Comparison of ENCODE assay signal across 8 cellular contexts in genomic region chr1:46735708-46736324, GRCh38. TPM values are rescaled to one million over a fixed set of nuclear protein-coding genes. Genes with fewer than 3 reads are reported as not detected.
A peak's percentile ranks its signal among the peaks of the same experiment; 100 is the strongest.
DNase-seq lines count a peak whose midpoint lies in the region; ATAC-seq, FAIRE-seq and TF ChIP-seq lines count a peak whose summit lies in the region.

No MANE protein-coding gene starts in this region.

- CTCF ChIA-PET in AG04450 (lab: Charles Lee), result interaction anchor here (4.0 kb wide), 1 partner anchor 11 kb away, joined by 15 read pairs; no protein-coding TSS in a partner anchor

- H3K9me3 ChIP-seq in AG04450 (ENCODE audit: control insufficient read depth, insufficient read depth, low read length) (no peaks in the 10 kb centered on the region), RWPE2 (ENCODE audit: severe bottlenecking) (peaks cover 2% of the 10 kb centered on the region), suprapubic skin (no peaks in the 10 kb centered on the region)

- H3K27ac ChIP-seq in AG04450 (ENCODE audit: low read depth, low read length) (no peak overlapping the region), RWPE2 (ENCODE audit: poor library complexity, severe bottlenecking) (no peak overlapping the region), suprapubic skin (no peak overlapping the region)

- H3K36me3 ChIP-seq in RWPE2 (ENCODE audit: low read depth) (no peaks in the 10 kb centered on the region), suprapubic skin (no peaks in the 10 kb centered on the region)

- FAIRE-seq in GM18507 (lab: Jason Lieb, UNC), result peak; percentile 79

- POLR2A ChIA-PET in AG04450 (lab: Yijun Ruan, JAX), result no interaction called here

- no peak for TF ChIP-seq EP300 in suprapubic skin (IDR thresholded peaks at IDR 0.05)

- H3K4me1 ChIP-seq in RWPE2 (ENCODE audit: insufficient read depth, poor library complexity, severe bottlenecking) (no peaks in the 10 kb centered on the region), suprapubic skin (no peaks in the 10 kb centered on the region)

- H3K27me3 ChIP-seq in AG04450 (ENCODE audit: control insufficient read depth, insufficient read depth, low read length) (no peaks in the 10 kb centered on the region), RWPE2 (ENCODE audit: insufficient read depth, poor library complexity, severe bottlenecking) (no peaks in the 10 kb centered on the region), suprapubic skin (peaks cover 7% of the 10 kb centered on the region)

- TF ChIP-seq CTCF in AG04450 (IDR thresholded peaks at IDR 0.05; ENCODE audit: low read depth, low read length) (peak; percentile 52), RWPE2 (IDR thresholded peaks at IDR 0.05; ENCODE audit: poor library complexity, severe bottlenecking) (peak; percentile 35), fibroblast of villous mesenchyme (IDR thresholded peaks at IDR 0.05; ENCODE audit: insufficient read depth, low read depth, low read length) (peak; percentile 38), suprapubic skin (IDR thresholded peaks at IDR 0.05) (no peak)

- WGBS in suprapubic skin, result 8% methylated on average over 2 of the region's 3 CpGs

- ATAC-seq in RWPE2 (ENCODE audit: low read depth), result 0 out of 3 replicates have a peak, but pooled peaks have one; percentile 35

- no peak for TF ChIP-seq POLR2A in suprapubic skin (IDR thresholded peaks at IDR 0.05)

- H3K4me3 ChIP-seq in AG04450 (ENCODE audit: low read depth, low read length), result no peak overlapping the region
- H3K4me3 ChIP-seq in RWPE2 (ENCODE audit: severe bottlenecking), result no peak overlapping the region
- no peak overlapping the region for H3K4me3 ChIP-seq in fibroblast of villous mesenchyme (ENCODE audit: low read depth, low read length)
- no peak overlapping the region for H3K4me3 ChIP-seq in suprapubic skin

- DNase-seq in AG04450 (ENCODE audit: low read depth, low spot score), result peak; percentile 27
- no peak for DNase-seq in GM18507 (ENCODE audit: extremely low spot score, insufficient read length, low read depth)
- no peak for DNase-seq in RWPE2 (ENCODE audit: low spot score)
- DNase-seq in fibroblast of villous mesenchyme (ENCODE audit: low read depth), result peak; percentile 61
- DNase-seq in renal cortical epithelial cell (ENCODE audit: low read depth), result peak; percentile 65
- no peak for DNase-seq in NCI-H1436 (lab: John Stamatoyannopoulos, UW)
- no peak for DNase-seq in suprapubic skin (ENCODE audit: low spot score in 2 of 2)
- DNase-seq in NCI-H446 treated with DMSO at 0.1 percent for 48 hours (lab: John Stamatoyannopoulos, UW), result no peak

RNA-seq across cellular contexts. Expression of gene EFCAB14, which starts 16.9 kb away (rescaled TPM):
- 54.3 and 69.9 TPM in 2 replicates for polyA plus RNA-seq in AG04450 (2011; rRNA removed)
- polyA minus RNA-seq in AG04450 (2011; rRNA and poly(A)+ RNA removed), result 35.6 and 44.8 TPM in 2 replicates
- total RNA-seq in fibroblast of villous mesenchyme (58.3 and 64.3 TPM in 2 replicates), renal cortical epithelial cell (62.5 and 105 TPM in 2 replicates), suprapubic skin (100 to 1,000 TPM in 3 of 4 donors, 10 to 100 TPM in 1; 87.9 to 136 (median 121) TPM)

Comparison
In these comparisons a context has a peak if more than half of its experiments do, and no peak if none do; other contexts are left out.
1. DNase-seq: peak in AG04450 (single experiment), fibroblast of villous mesenchyme (single experiment) and renal cortical epithelial cell (single experiment); none in GM18507 (single experiment), RWPE2 (single experiment), NCI-H1436 (single experiment), suprapubic skin (0 of 2) and NCI-H446 treated with DMSO at 0.1 percent for 48 hours (single experiment).
2. CTCF ChIP-seq: peak in AG04450 (single experiment), RWPE2 (single experiment) and fibroblast of villous mesenchyme (single experiment); none in suprapubic skin (0 of 2).